23 cellular contexts compared by ENCODE assay signal in the genomic region with DNA sequence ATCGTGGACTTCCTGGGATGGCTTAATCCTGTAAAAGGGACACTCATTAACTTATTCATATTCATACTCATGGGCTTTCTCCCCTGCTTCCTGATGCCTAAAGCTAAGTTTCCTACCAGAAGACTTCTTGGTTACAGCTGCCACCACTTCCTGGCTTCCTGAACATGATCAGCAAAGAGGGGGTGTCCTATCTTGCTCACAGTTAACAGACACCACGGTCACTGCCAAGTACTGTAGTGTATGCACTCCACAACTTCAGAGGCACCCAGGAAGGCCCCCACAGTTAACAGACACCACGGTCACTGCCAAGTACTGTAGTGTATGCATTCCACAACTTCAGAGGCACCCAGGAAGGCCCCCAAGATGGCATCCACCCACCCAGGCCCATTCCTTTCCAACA.
"Had no signal": no experiment of that assay in that cellular context is flagged by ENCODE, and none has a peak within 500 bp of the region (broad histone marks: within the 10 kb centered on the region; RNA-seq: fewer than 3 reads in every experiment).

No MANE protein-coding gene starts in this region.

- H3K4me1 Mint-ChIP-seq: activated B cell treated with CpG ODN at 0.5 μM for 24 hours; activated naive CD4-positive, alpha-beta T cell treated with anti-CD3 and anti-CD28 coated beads, Interleukin-2, amount 10 ng/mL, durations not matched to agents 7 days and 5 days had no signal

- H3K27me3 Mint-ChIP-seq: activated B cell treated with CpG ODN at 0.5 μM for 24 hours; activated CD8-positive, alpha-beta T cell treated with anti-CD3 and anti-CD28 coated beads for 36 hours; activated naive CD4-positive, alpha-beta T cell treated with anti-CD3 and anti-CD28 coated beads, Interleukin-2, amount 10 ng/mL, durations not matched to agents 7 days and 5 days had no signal

- H3K9ac ChIP-seq: parathyroid adenoma had no signal

- H3K9me3 Mint-ChIP-seq: activated B cell treated with CpG ODN at 0.5 μM for 24 hours; activated CD8-positive, alpha-beta T cell treated with anti-CD3 and anti-CD28 coated beads for 36 hours; activated naive CD4-positive, alpha-beta T cell treated with anti-CD3 and anti-CD28 coated beads, Interleukin-2, amount 10 ng/mL, durations not matched to agents 7 days and 5 days; activated T-cell treated with anti-CD3 and anti-CD28 coated beads, Interleukin-2, amount 50 U/mL, for 4 hours; naive thymus-derived CD8-positive, alpha-beta T cell; T-helper 2 cell treated with Interferon-gamma antibody and Interleukin-4, amounts not matched to agents 5 μg/mL and 100 μg/mL, for 36 hours had no signal

- H3K27ac ChIP-seq: ascending aorta, esophagus muscularis mucosa, hepatocyte, lower lobe of right lung, neutrophil, parathyroid adenoma, transverse colon, uterus had no signal

- ATAC-seq: activated CD8-positive, alpha-beta T cell treated with anti-CD3 and anti-CD28 coated beads for 36 hours; activated T-cell treated with anti-CD3 and anti-CD28 coated beads, Interleukin-2, amount 50 U/mL, for 4 hours; lower lobe of right lung; naive thymus-derived CD8-positive, alpha-beta T cell had no signal

- H3K4me3 ChIP-seq: ascending aorta, esophagus muscularis mucosa, hepatocyte, lower lobe of right lung, spleen, transverse colon, uterus had no signal

- H3K4me2 ChIP-seq: hepatocyte had no signal

- H3K4me3 Mint-ChIP-seq: activated B cell treated with CpG ODN at 0.5 μM for 24 hours; activated CD8-positive, alpha-beta T cell treated with anti-CD3 and anti-CD28 coated beads for 36 hours; activated naive CD4-positive, alpha-beta T cell treated with anti-CD3 and anti-CD28 coated beads, Interleukin-2, amount 10 ng/mL, durations not matched to agents 7 days and 5 days; activated T-cell treated with anti-CD3 and anti-CD28 coated beads, Interleukin-2, amount 50 U/mL, for 4 hours; naive thymus-derived CD8-positive, alpha-beta T cell; T-helper 2 cell treated with Interferon-gamma antibody and Interleukin-4, amounts not matched to agents 5 μg/mL and 100 μg/mL, for 36 hours had no signal

- H3K36me3 Mint-ChIP-seq: activated naive CD4-positive, alpha-beta T cell treated with anti-CD3 and anti-CD28 coated beads, Interleukin-2, amount 10 ng/mL, durations not matched to agents 7 days and 5 days had no signal

- H2AFZ ChIP-seq: hepatocyte, parathyroid adenoma had no signal

- H3K27me3 ChIP-seq: ascending aorta, esophagus muscularis mucosa, hepatocyte, neutrophil, spleen, transverse colon, uterus had no signal

- H3K9me3 ChIP-seq: ascending aorta, esophagus muscularis mucosa, lower lobe of right lung, neutrophil, spleen, transverse colon, uterus had no signal

- H3K27ac Mint-ChIP-seq: activated B cell treated with CpG ODN at 0.5 μM for 24 hours; activated CD8-positive, alpha-beta T cell treated with anti-CD3 and anti-CD28 coated beads for 36 hours; activated naive CD4-positive, alpha-beta T cell treated with anti-CD3 and anti-CD28 coated beads, Interleukin-2, amount 10 ng/mL, durations not matched to agents 7 days and 5 days; naive thymus-derived CD8-positive, alpha-beta T cell; T-helper 2 cell treated with Interferon-gamma antibody and Interleukin-4, amounts not matched to agents 5 μg/mL and 100 μg/mL, for 36 hours had no signal

- H3K79me2 ChIP-seq: parathyroid adenoma had no signal

- H3K36me3 ChIP-seq: ascending aorta, esophagus muscularis mucosa, lower lobe of right lung, neutrophil, spleen, transverse colon, uterus had no signal

- H3K4me1 ChIP-seq: ascending aorta, parathyroid adenoma, transverse colon, uterus had no signal

- DNase-seq: activated B cell treated with CpG ODN at 0.5 μM for 24 hours; activated CD4-positive, alpha-beta T cell treated with anti-CD3 and anti-CD28 coated beads for 4 hours; activated CD8-positive, alpha-beta T cell treated with anti-CD3 and anti-CD28 coated beads for 36 hours; activated effector memory CD4-positive, alpha-beta T cell treated with Interleukin-2 at 50 U/mL for 16 hours; activated naive CD4-positive, alpha-beta T cell treated with anti-CD3 and anti-CD28 coated beads, Interleukin-2, amount 10 ng/mL, durations not matched to agents 7 days and 5 days; activated T-cell treated with anti-CD3 and anti-CD28 coated beads, Interleukin-2, amount 50 U/mL, for 4 hours; cortex of kidney; effector CD4-positive, alpha-beta T cell; left cardiac atrium; lower lobe of right lung; naive thymus-derived CD8-positive, alpha-beta T cell; spleen; stimulated activated naive CD4-positive, alpha-beta T cell; substantia nigra; SW 1271; transverse colon; uterus had no signal
